In genomic region chr17:6683730-6684459, GRCh38 we compare ENCODE assay signal across 21 cellular contexts. TPM values are rescaled to one million over a fixed set of nuclear protein-coding genes. Genes with fewer than 3 reads are reported as not detected.
A peak's percentile ranks its signal among the peaks of the same experiment; 100 is the strongest.
DNase-seq lines count a peak whose midpoint lies in the region; ATAC-seq, FAIRE-seq and TF ChIP-seq lines count a peak whose summit lies in the region.
"Had no signal": no experiment of that assay in that cellular context is flagged by ENCODE, and none has a peak within 500 bp of the region (broad histone marks: within the 10 kb centered on the region; RNA-seq: fewer than 3 reads in every experiment).

No MANE protein-coding gene starts in this region.

- H3K4me1 ChIP-seq in GM23338 (ENCODE audit: insufficient read depth) (no peaks in the 10 kb centered on the region), kidney (ENCODE audit: control insufficient read depth in 1 of 2, insufficient read depth in 1 of 2, low read depth in 1 of 2, low read length in 2 of 2) (no peaks in the 10 kb centered on the region), neural progenitor cell (no peaks in the 10 kb centered on the region)

- H3K4me2 ChIP-seq in GM23338 = no peak overlapping the region
- H3K4me2 ChIP-seq in neural progenitor cell = no peak overlapping the region
- H3K4me2 ChIP-seq: BLaER1 had no signal

- FAIRE-seq in kidney (lab: Jason Lieb, UNC) = no peak
- FAIRE-seq: A204.1, D721Med, GM18507, RCC 7860 had no signal

- H3K9me3 Mint-ChIP-seq in GM23338 (no peaks in the 10 kb centered on the region; the same call in 2 of the 3 replicates), neural progenitor cell (no peaks in the 10 kb centered on the region), HFFc6 (no peaks in the 10 kb centered on the region)
- H3K9me3 Mint-ChIP-seq: CD4-positive, alpha-beta T cell had no signal

- peaks cover 3% of the 10 kb centered on the region; the same call in 1 of the 3 replicates for H3K4me1 Mint-ChIP-seq in GM23338
- H3K4me1 Mint-ChIP-seq in neural progenitor cell = peaks cover 3% of the 10 kb centered on the region
- H3K4me1 Mint-ChIP-seq in HFFc6 (ENCODE audit: low read depth) = no peaks in the 10 kb centered on the region

- no peak overlapping the region for H2AFZ ChIP-seq in GM23338
- no peak overlapping the region for H2AFZ ChIP-seq in neural progenitor cell (replicated peaks)

- no peak for ATAC-seq in GM23338

- H3K9me2 ChIP-seq in GM23338 (ENCODE audit: insufficient read depth) = no peaks in the 10 kb centered on the region

- intact Hi-C loops in kidney (cut with DNase I) = no loop called here

- H3K27me3 ChIP-seq in GM23338 (ENCODE audit: insufficient read depth) (no peaks in the 10 kb centered on the region), neural progenitor cell (no peaks in the 10 kb centered on the region)

- no peaks in the 10 kb centered on the region for H3F3A ChIP-seq in GM23338 (replicated peaks; ENCODE audit: low read depth)
- H3F3A ChIP-seq in neural progenitor cell (ENCODE audit: low read depth) = no peaks in the 10 kb centered on the region

- no peak overlapping the region for H3K9ac ChIP-seq in kidney (ENCODE audit: low read length in 2 of 2)
- no peak overlapping the region for H3K9ac ChIP-seq in neural progenitor cell
- H3K9ac ChIP-seq: BLaER1 had no signal

- peak overlapping the region; percentile 79; the same call in 1 of the 2 replicates for H3K27ac Mint-ChIP-seq in GM23338
- H3K27ac Mint-ChIP-seq in neural progenitor cell = peak overlapping the region; percentile 7
- H3K27ac Mint-ChIP-seq in HFFc6 = no peak overlapping the region
- H3K27ac Mint-ChIP-seq: CD4-positive, alpha-beta T cell had no signal

- H3K36me3 Mint-ChIP-seq in GM23338 (ENCODE audit: low read depth) = no peaks in the 10 kb centered on the region
- no peaks in the 10 kb centered on the region for H3K36me3 Mint-ChIP-seq in neural progenitor cell
- H3K36me3 Mint-ChIP-seq in HFFc6 (ENCODE audit: low read depth) = no peaks in the 10 kb centered on the region

- no peak overlapping the region for H3K4me3 ChIP-seq in GM23338
- H3K4me3 ChIP-seq in kidney (ENCODE audit: low read length in 2 of 2) = no peak overlapping the region
- no peak overlapping the region for H3K4me3 ChIP-seq in neural progenitor cell
- H3K4me3 ChIP-seq: BLaER1, SK-N-MC had no signal

- H4K20me1 ChIP-seq in GM23338 (replicated peaks; ENCODE audit: insufficient read depth) (no peaks in the 10 kb centered on the region), neural progenitor cell (ENCODE audit: low read depth) (no peaks in the 10 kb centered on the region)
- H4K20me1 ChIP-seq: BLaER1 had no signal

- no peak for TF ChIP-seq CTCF in GM23338 (conservative IDR thresholded peaks at IDR 0.05; ENCODE audit: low read depth in 2 of 2)
- no peak for TF ChIP-seq CTCF in kidney (IDR thresholded peaks at IDR 0.05; ENCODE audit: borderline replicate concordance, extremely low read depth, insufficient read depth)
- no peak for TF ChIP-seq CTCF in neural progenitor cell (IDR thresholded peaks at IDR 0.05)
- no peak for TF ChIP-seq CTCF in HFFc6 (IDR thresholded peaks at IDR 0.05)

- H3K27ac ChIP-seq in GM23338 (ENCODE audit: low read depth) = no peak overlapping the region
- H3K27ac ChIP-seq in kidney (ENCODE audit: low read depth in 2 of 2, low read length in 2 of 2) = no peak overlapping the region
- no peak overlapping the region for H3K27ac ChIP-seq in neural progenitor cell
- H3K27ac ChIP-seq: BLaER1, SK-N-MC had no signal

- peaks cover 2% of the 10 kb centered on the region for H3K27me3 Mint-ChIP-seq in GM23338 (ENCODE audit: insufficient read depth, low read depth, poor library complexity)
- peaks cover 9% of the 10 kb centered on the region for H3K27me3 Mint-ChIP-seq in neural progenitor cell (ENCODE audit: insufficient read depth, low read depth)
- peaks cover 46% of the 10 kb centered on the region for H3K27me3 Mint-ChIP-seq in HFFc6 (ENCODE audit: insufficient read depth)

- H3K4me3 Mint-ChIP-seq in GM23338 (no peak overlapping the region), neural progenitor cell (no peak overlapping the region), HFFc6 (no peak overlapping the region)
- H3K4me3 Mint-ChIP-seq: CD4-positive, alpha-beta T cell had no signal

- H3K36me3 ChIP-seq in GM23338 (ENCODE audit: insufficient read depth) (no peaks in the 10 kb centered on the region), kidney (ENCODE audit: control insufficient read depth in 1 of 2, insufficient read depth in 2 of 2, low read length in 2 of 2) (no peaks in the 10 kb centered on the region), neural progenitor cell (no peaks in the 10 kb centered on the region)
- H3K36me3 ChIP-seq: BLaER1 had no signal

- H3K79me2 ChIP-seq in GM23338 (replicated peaks; ENCODE audit: insufficient read depth) = no peaks in the 10 kb centered on the region
- no peaks in the 10 kb centered on the region for H3K79me2 ChIP-seq in neural progenitor cell (ENCODE audit: low read depth)

- DNase-seq in GM23338 (ENCODE audit: low spot score) (no peak), kidney (peak; percentile 21), neural progenitor cell (ENCODE audit: low spot score) (no peak), NCI-H1092 treated with DMSO at 0.1 percent for 48 hours (lab: John Stamatoyannopoulos, UW) (no peak), HFFc6 (no peak)
- DNase-seq: CD4-positive, alpha-beta T cell; H7; Karpas-422; MV-4-11; NCI-H2029; NCI-H446; NCI-H524 treated with DMSO at 0.1 percent for 48 hours; NCI-H774; SIG-M5 had no signal

- H3K9me3 ChIP-seq in kidney (ENCODE audit: control insufficient read depth in 1 of 2, low read length in 2 of 2) (no peaks in the 10 kb centered on the region), neural progenitor cell (ENCODE audit: low read depth) (no peaks in the 10 kb centered on the region)
- H3K9me3 ChIP-seq: BLaER1 had no signal

TF ChIP-seq in GM23338, 12 proteins besides CTCF, POLR2A, EP300 and RAD21:
- no peak for TF ChIP-seq ZNF114 (CRISPR knock-in tag; IDR thresholded peaks at IDR 0.05)
- no peak for TF ChIP-seq CREB1 (CRISPR knock-in tag; IDR thresholded peaks at IDR 0.05; ENCODE audit: low read depth)

RNA-seq across cellular contexts. Expression of gene SLC13A5, which starts 29.3 kb away (rescaled TPM):
- total RNA-seq in GM23338 (2014; rRNA removed; shearing (Covaris generic)) = 1.4 and 2.3 TPM in 2 replicates
- polyA plus RNA-seq in GM23338 (2016; fragmentation: Nextera tagmentation; extraction: Ambion mirVana) (0.38 and 1.2 TPM in 2 replicates), kidney (ENCODE audit: insufficient read depth, low read depth, low replicate concordance) (not detected)
- total RNA-seq in kidney (not detected), neural progenitor cell (ENCODE audit: low replicate concordance) (0.31 TPM in 1 of 2 replicates, not detected in the other)
- total RNA-seq in HFFc6 (2021; fragmentation: NEBNext Ultra II Directional; extraction: Animal tissue kit (Norgen Biotek cat#: 25700)) = not detected
- total RNA-seq: CD4-positive, alpha-beta T cell had no signal
- polyA plus RNA-seq: AG04450 had no signal

RNA-seq across cellular contexts. Expression of gene C17orf100, which starts 32.3 kb away (rescaled TPM):
- 1.7 and 2.7 TPM in 2 replicates for total RNA-seq in GM23338 (2014; rRNA removed; shearing (Covaris generic))
- polyA plus RNA-seq in GM23338 (2016; fragmentation: Nextera tagmentation; extraction: Ambion mirVana) = 3.9 and 4.8 TPM in 2 replicates
- 3.4 TPM for total RNA-seq in kidney
- polyA plus RNA-seq in kidney (ENCODE audit: insufficient read depth, low read depth, low replicate concordance) = 3.7 TPM
- 3.8 and 3.9 TPM in 2 replicates for total RNA-seq in neural progenitor cell (ENCODE audit: low replicate concordance)
- total RNA-seq in HFFc6 (2021; fragmentation: NEBNext Ultra II Directional; extraction: Animal tissue kit (Norgen Biotek cat#: 25700)) = 1 to 10 TPM; 1.0 to 1.7 (median 1.3) TPM

RNA-seq across cellular contexts. Expression of gene MED31, which starts 32.5 kb away (rescaled TPM):
- total RNA-seq in GM23338 (2014; rRNA removed; shearing (Covaris generic)) = 5.0 and 5.5 TPM in 2 replicates
- 40.0 and 49.3 TPM in 2 replicates for polyA plus RNA-seq in GM23338 (2016; fragmentation: Nextera tagmentation; extraction: Ambion mirVana)
- 15.9 TPM for total RNA-seq in kidney
- 21.0 TPM for polyA plus RNA-seq in kidney (ENCODE audit: insufficient read depth, low read depth, low replicate concordance)
- total RNA-seq in neural progenitor cell (ENCODE audit: low replicate concordance) = 7.3 and 35.7 TPM in 2 replicates
- 10 to 100 TPM; 19.5 to 23.9 (median 20.0) TPM for total RNA-seq in HFFc6 (2021; fragmentation: NEBNext Ultra II Directional; extraction: Animal tissue kit (Norgen Biotek cat#: 25700))

RNA-seq across cellular contexts. Expression of gene TXNDC17, which starts 43.0 kb away (rescaled TPM):
- total RNA-seq in GM23338 (2014; rRNA removed; shearing (Covaris generic)) = 197 and 202 TPM in 2 replicates
- polyA plus RNA-seq in GM23338 (2016; fragmentation: Nextera tagmentation; extraction: Ambion mirVana) = 887 and 915 TPM in 2 replicates
- 56.7 TPM for total RNA-seq in kidney
- 394 TPM for polyA plus RNA-seq in kidney (ENCODE audit: insufficient read depth, low read depth, low replicate concordance)
- 175 and 214 TPM in 2 replicates for total RNA-seq in neural progenitor cell (ENCODE audit: low replicate concordance)
- total RNA-seq in HFFc6 (2021; fragmentation: NEBNext Ultra II Directional; extraction: Animal tissue kit (Norgen Biotek cat#: 25700)) = 100 to 1,000 TPM; 115 to 154 (median 139) TPM

RNA-seq across cellular contexts. Expression of gene KIAA0753, which starts 43.4 kb away (rescaled TPM):
- 27.8 and 31.8 TPM in 2 replicates for total RNA-seq in GM23338 (2014; rRNA removed; shearing (Covaris generic))
- polyA plus RNA-seq in GM23338 (2016; fragmentation: Nextera tagmentation; extraction: Ambion mirVana) = 5.9 and 6.0 TPM in 2 replicates
- total RNA-seq in kidney = 21.8 TPM
- 4.2 TPM for polyA plus RNA-seq in kidney (ENCODE audit: insufficient read depth, low read depth, low replicate concordance)
- 24.1 and 30.8 TPM in 2 replicates for total RNA-seq in neural progenitor cell (ENCODE audit: low replicate concordance)
- 10 to 100 TPM; 15.1 to 17.8 (median 16.4) TPM for total RNA-seq in HFFc6 (2021; fragmentation: NEBNext Ultra II Directional; extraction: Animal tissue kit (Norgen Biotek cat#: 25700))
